ENCODE assay signal across 2 cellular contexts in the genomic region with DNA sequence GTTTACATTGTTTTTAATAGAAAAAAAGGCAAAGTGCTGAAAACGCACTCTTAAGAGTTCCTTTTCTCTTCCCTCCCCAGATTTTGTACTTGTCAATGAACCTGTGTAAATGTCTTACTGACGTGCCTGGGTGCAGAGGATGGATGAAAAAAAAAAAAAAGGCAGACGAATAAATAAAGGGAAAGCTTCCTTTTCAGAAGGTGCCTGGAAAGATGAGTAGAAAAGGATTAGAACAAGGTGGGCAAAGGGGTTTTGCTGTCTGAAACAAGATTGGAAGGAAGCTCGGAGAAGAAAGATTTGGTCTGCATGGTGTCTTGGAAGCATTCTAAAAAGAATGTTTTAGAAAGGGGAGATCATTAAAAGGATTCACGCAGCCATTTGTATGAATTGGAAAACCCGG.
TF ChIP-seq lines count a peak whose summit lies in the region.

No MANE protein-coding gene starts in this region.

TF ChIP-seq in K562, 482 proteins besides CTCF, POLR2A, EP300 and RAD21 (continued from another document):
- TF ChIP-seq, protein P1, sequence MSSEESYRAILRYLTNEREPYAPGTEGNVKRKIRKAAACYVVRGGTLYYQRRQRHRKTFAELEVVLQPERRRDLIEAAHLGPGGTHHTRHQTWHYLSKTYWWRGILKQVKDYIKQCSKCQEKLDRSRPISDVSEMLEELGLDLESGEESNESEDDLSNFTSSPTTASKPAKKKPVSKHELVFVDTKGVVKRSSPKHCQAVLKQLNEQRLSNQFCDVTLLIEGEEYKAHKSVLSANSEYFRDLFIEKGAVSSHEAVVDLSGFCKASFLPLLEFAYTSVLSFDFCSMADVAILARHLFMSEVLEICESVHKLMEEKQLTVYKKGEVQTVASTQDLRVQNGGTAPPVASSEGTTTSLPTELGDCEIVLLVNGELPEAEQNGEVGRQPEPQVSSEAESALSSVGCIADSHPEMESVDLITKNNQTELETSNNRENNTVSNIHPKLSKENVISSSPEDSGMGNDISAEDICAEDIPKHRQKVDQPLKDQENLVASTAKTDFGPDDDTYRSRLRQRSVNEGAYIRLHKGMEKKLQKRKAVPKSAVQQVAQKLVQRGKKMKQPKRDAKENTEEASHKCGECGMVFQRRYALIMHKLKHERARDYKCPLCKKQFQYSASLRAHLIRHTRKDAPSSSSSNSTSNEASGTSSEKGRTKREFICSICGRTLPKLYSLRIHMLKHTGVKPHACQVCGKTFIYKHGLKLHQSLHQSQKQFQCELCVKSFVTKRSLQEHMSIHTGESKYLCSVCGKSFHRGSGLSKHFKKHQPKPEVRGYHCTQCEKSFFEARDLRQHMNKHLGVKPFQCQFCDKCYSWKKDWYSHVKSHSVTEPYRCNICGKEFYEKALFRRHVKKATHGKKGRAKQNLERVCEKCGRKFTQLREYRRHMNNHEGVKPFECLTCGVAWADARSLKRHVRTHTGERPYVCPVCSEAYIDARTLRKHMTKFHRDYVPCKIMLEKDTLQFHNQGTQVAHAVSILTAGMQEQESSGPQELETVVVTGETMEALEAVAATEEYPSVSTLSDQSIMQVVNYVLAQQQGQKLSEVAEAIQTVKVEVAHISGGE (CRISPR knock-in tag; IDR thresholded peaks at IDR 0.05): no peak
- TF ChIP-seq, protein P2, sequence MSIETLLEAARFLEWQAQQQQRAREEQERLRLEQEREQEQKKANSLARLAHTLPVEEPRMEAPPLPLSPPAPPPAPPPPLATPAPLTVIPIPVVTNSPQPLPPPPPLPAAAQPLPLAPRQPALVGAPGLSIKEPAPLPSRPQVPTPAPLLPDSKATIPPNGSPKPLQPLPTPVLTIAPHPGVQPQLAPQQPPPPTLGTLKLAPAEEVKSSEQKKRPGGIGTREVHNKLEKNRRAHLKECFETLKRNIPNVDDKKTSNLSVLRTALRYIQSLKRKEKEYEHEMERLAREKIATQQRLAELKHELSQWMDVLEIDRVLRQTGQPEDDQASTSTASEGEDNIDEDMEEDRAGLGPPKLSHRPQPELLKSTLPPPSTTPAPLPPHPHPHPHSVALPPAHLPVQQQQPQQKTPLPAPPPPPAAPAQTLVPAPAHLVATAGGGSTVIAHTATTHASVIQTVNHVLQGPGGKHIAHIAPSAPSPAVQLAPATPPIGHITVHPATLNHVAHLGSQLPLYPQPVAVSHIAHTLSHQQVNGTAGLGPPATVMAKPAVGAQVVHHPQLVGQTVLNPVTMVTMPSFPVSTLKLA (conservative IDR thresholded peaks at IDR 0.05): no peak
- TF ChIP-seq ZNF696 (CRISPR knock-in tag; conservative IDR thresholded peaks at IDR 0.05): no peak

TF ChIP-seq in neural cell, 6 proteins besides CTCF, POLR2A, EP300 and RAD21 (continued from another document):
- TF ChIP-seq EZH2 (IDR thresholded peaks at IDR 0.05; ENCODE audit: borderline replicate concordance, insufficient read depth, low read length, poor library complexity, severe bottlenecking): no peak
- no peak for TF ChIP-seq SMC3 (conservative IDR thresholded peaks at IDR 0.05; ENCODE audit: poor library complexity)
- TF ChIP-seq TAF1 (IDR thresholded peaks at IDR 0.05; ENCODE audit: low read depth): no peak
